Comparison of ENCODE assay signal across 1 cellular context in genomic region chr1:1942753-1943656, GRCh38.
TF ChIP-seq lines count a peak whose summit lies in the region.

No MANE protein-coding gene starts in this region.

TF ChIP-seq in HepG2, 621 proteins besides CTCF, POLR2A, EP300 and RAD21 (continued from another document and continues in another):
- TF ChIP-seq DMTF1 (CRISPR knock-in tag; IDR thresholded peaks at IDR 0.05) (no peak; the same call in 1 of the 2 replicates), SKIL (CRISPR knock-in tag; IDR thresholded peaks at IDR 0.05; ENCODE audit: borderline replicate concordance) (peak; percentile 87), GMEB2 (CRISPR knock-in tag; IDR thresholded peaks at IDR 0.05; ENCODE audit: low read depth) (0 out of 2 replicates have a peak, but pooled peaks have one; percentile 37), ZNF616 (CRISPR knock-in tag; IDR thresholded peaks at IDR 0.05; ENCODE audit: low read depth) (no peak), ZNF251 (CRISPR knock-in tag; IDR thresholded peaks at IDR 0.05) (0 out of 2 replicates have a peak, but pooled peaks have one; percentile 30), ZNF720 (CRISPR knock-in tag; IDR thresholded peaks at IDR 0.05) (no peak), ZMYM2 (CRISPR knock-in tag; IDR thresholded peaks at IDR 0.05) (no peak; the same call in 1 of the 2 replicates), ATF2 (CRISPR knock-in tag; IDR thresholded peaks at IDR 0.05) (0 out of 2 replicates have a peak, but pooled peaks have one; percentile 64), CREBL2 (CRISPR knock-in tag; IDR thresholded peaks at IDR 0.05; ENCODE audit: borderline replicate concordance) (no peak), IRF1 (CRISPR knock-in tag; IDR thresholded peaks at IDR 0.05; ENCODE audit: low read depth) (0 out of 2 replicates have a peak, but pooled peaks have one; percentile 56), ZNF577 (CRISPR knock-in tag; IDR thresholded peaks at IDR 0.05; ENCODE audit: borderline replicate concordance, low read depth) (no peak), ZNF343 (CRISPR knock-in tag; IDR thresholded peaks at IDR 0.05) (0 out of 2 replicates have a peak, but pooled peaks have one; percentile 38), SIX1 (CRISPR knock-in tag; IDR thresholded peaks at IDR 0.05; ENCODE audit: borderline replicate concordance) (no peak), RCOR2 (CRISPR knock-in tag; IDR thresholded peaks at IDR 0.05) (peak; percentile 42; the same call in 1 of the 2 replicates), ZNF687 (CRISPR knock-in tag; IDR thresholded peaks at IDR 0.05) (peak; percentile 97), POLR2AphosphoS5 (IDR thresholded peaks at IDR 0.05; ENCODE audit: low read depth, low read length) (peak; percentile 94), STAT5B (CRISPR knock-in tag; IDR thresholded peaks at IDR 0.05) (no peak; the same call in 1 of the 2 replicates), NR3C1 (CRISPR knock-in tag; IDR thresholded peaks at IDR 0.05) (no peak), CSRNP2 (CRISPR knock-in tag; conservative IDR thresholded peaks at IDR 0.05; ENCODE audit: low read depth) (no peak), ZNF800 (CRISPR knock-in tag; IDR thresholded peaks at IDR 0.05) (peak; percentile 63; the same call in 1 of the 2 replicates), ZNF10 (CRISPR knock-in tag; IDR thresholded peaks at IDR 0.05; ENCODE audit: borderline replicate concordance, low read depth) (no peak), REST (IDR thresholded peaks at IDR 0.05; ENCODE audit: borderline replicate concordance in 1 of 2, low read depth in 1 of 2, low read length in 2 of 2) (peak in 1 of 2 experiments; percentile 37; a peak in 1 of 4 replicates), SNAPC5 (CRISPR knock-in tag; IDR thresholded peaks at IDR 0.05; ENCODE audit: borderline replicate concordance) (no peak), ZNF276 (CRISPR knock-in tag; IDR thresholded peaks at IDR 0.05; ENCODE audit: low read depth) (no peak), ZNF746 (CRISPR knock-in tag; IDR thresholded peaks at IDR 0.05) (peak; percentile 86), ZBTB1 (CRISPR knock-in tag; IDR thresholded peaks at IDR 0.05; ENCODE audit: borderline replicate concordance) (no peak), ZKSCAN5 (CRISPR knock-in tag; IDR thresholded peaks at IDR 0.05) (no peak)
